21 cellular contexts compared by ENCODE assay signal in genomic region chr1:89939059-89939570, GRCh38. TPM values are rescaled to one million over a fixed set of nuclear protein-coding genes. Genes with fewer than 3 reads are reported as not detected.
DNase-seq lines count a peak whose midpoint lies in the region; ATAC-seq and TF ChIP-seq lines count a peak whose summit lies in the region.
"Had no signal": no experiment of that assay in that cellular context is flagged by ENCODE, and none has a peak within 500 bp of the region (broad histone marks: within the 10 kb centered on the region; RNA-seq: fewer than 3 reads in every experiment).

No MANE protein-coding gene starts in this region.

- TF ChIP-seq CTCF in CD8-positive, alpha-beta T cell (IDR thresholded peaks at IDR 0.05): no peak
- no peak for TF ChIP-seq CTCF in transverse colon (IDR thresholded peaks at IDR 0.05)

- H3K36me3 ChIP-seq in CD8-positive, alpha-beta T cell (ENCODE audit: insufficient read depth, low read length): peaks cover 3% of the 10 kb centered on the region
- H3K36me3 ChIP-seq in naive thymus-derived CD4-positive, alpha-beta T cell (ENCODE audit: control insufficient read depth in 2 of 3, insufficient read depth in 3 of 3, low read length in 3 of 3): peaks cover 0 to 4% (median 3%) of the 10 kb centered on the region in 3 experiments
- no peaks in the 10 kb centered on the region for H3K36me3 ChIP-seq in transverse colon

- 82 to 84% methylated on average over 7 of the region's 7 CpGs for WGBS in transverse colon (ENCODE audit: low coverage in 1 of 2), 2 donors

- peak overlapping the region; percentile 41 for H3K27ac Mint-ChIP-seq in CD8-positive, alpha-beta T cell
- peak overlapping the region in 2 of 9 donors; percentile 18 to 45 for H3K27ac Mint-ChIP-seq in naive thymus-derived CD4-positive, alpha-beta T cell
- no peak overlapping the region for H3K27ac Mint-ChIP-seq in T-helper 2 cell treated with Interferon-gamma antibody and Interleukin-4, amounts not matched to agents 5 μg/mL and 100 μg/mL, for 36 hours
- H3K27ac Mint-ChIP-seq: activated naive CD4-positive, alpha-beta T cell treated with anti-CD3 and anti-CD28 coated beads, Interleukin-2, amount 50 U/mL, for 24 hours; activated T-cell treated with anti-CD3 and anti-CD28 coated beads, Interleukin-2, amount 50 U/mL, for 72 hours had no signal

- in situ Hi-C loops in SK-MEL-5 (cut with HindIII; ENCODE audit: low pct_unique_long_range_greater_than_20kb, low sequenced_read_pairs) (no loop called here), transverse colon (cut with MboI; ENCODE audit: low pct_ligation_motif_present in 1 of 4, low pct_unique_long_range_greater_than_20kb in 1 of 4, low sequenced_read_pairs in 3 of 4) (no loop called here)

- H3K4me1 Mint-ChIP-seq in CD8-positive, alpha-beta T cell (ENCODE audit: low read depth): no peaks in the 10 kb centered on the region
- H3K4me1 Mint-ChIP-seq in naive thymus-derived CD4-positive, alpha-beta T cell: peaks cover 0 to 2% (median 0%) of the 10 kb centered on the region in 7 donors
- no peaks in the 10 kb centered on the region for H3K4me1 Mint-ChIP-seq in T-helper 2 cell treated with Interferon-gamma antibody and Interleukin-4, amounts not matched to agents 5 μg/mL and 100 μg/mL, for 36 hours (ENCODE audit: low read depth)
- H3K4me1 Mint-ChIP-seq: activated naive CD4-positive, alpha-beta T cell treated with anti-CD3 and anti-CD28 coated beads, Interleukin-2, amount 50 U/mL, for 24 hours had no signal

- DNase-seq in CD8-positive, alpha-beta T cell: no peak
- DNase-seq in SK-MEL-5 (ENCODE audit: low read depth, low spot score) (peak; percentile 98), hippocampal formation (lab: John Stamatoyannopoulos, UW) (peak; percentile 68 to 94), nucleus accumbens (lab: John Stamatoyannopoulos, UW) (peak in 51 of 56 donors; percentile 18 to 79 (median 59)), transverse colon (no peak), NCI-H2029 (lab: John Stamatoyannopoulos, UW) (no peak)
- DNase-seq in naive thymus-derived CD4-positive, alpha-beta T cell: no peak
- no peak for DNase-seq in T-helper 2 cell treated with Interferon-gamma antibody and Interleukin-4, amounts not matched to agents 5 μg/mL and 100 μg/mL, for 36 hours (ENCODE audit: low spot score)
- DNase-seq: activated CD8-positive, alpha-beta memory T cell treated with anti-CD3 and anti-CD28 coated beads for 24 hours; activated T-cell treated with anti-CD3 and anti-CD28 coated beads, Interleukin-2, amount 50 U/mL, for 72 hours; HCEC 1CT; heart left ventricle; KBM-7; kidney; NCI-H2029 treated with DMSO at 0.1 percent for 48 hours; NCI-H524 treated with DMSO at 0.1 percent for 48 hours; stimulated activated CD4-positive, alpha-beta T cell treated with anti-CD3 and anti-CD28 coated beads, Interleukin-1b, Interleukin-23, amount 100 ng/mL, for 48 hours had no signal

- H3K27me3 ChIP-seq in CD8-positive, alpha-beta T cell (ENCODE audit: insufficient read depth, low read length): no peaks in the 10 kb centered on the region
- H3K27me3 ChIP-seq in naive thymus-derived CD4-positive, alpha-beta T cell (ENCODE audit: control insufficient read depth in 2 of 2, insufficient read depth in 2 of 2, low read length in 2 of 2): no peaks in the 10 kb centered on the region
- H3K27me3 ChIP-seq in transverse colon: no peaks in the 10 kb centered on the region
- H3K27me3 ChIP-seq: esophagus muscularis mucosa, heart left ventricle had no signal

- no peaks in the 10 kb centered on the region for H3K27me3 Mint-ChIP-seq in CD8-positive, alpha-beta T cell (ENCODE audit: low read depth)
- no peaks in the 10 kb centered on the region for H3K27me3 Mint-ChIP-seq in naive thymus-derived CD4-positive, alpha-beta T cell
- no peaks in the 10 kb centered on the region for H3K27me3 Mint-ChIP-seq in T-helper 2 cell treated with Interferon-gamma antibody and Interleukin-4, amounts not matched to agents 5 μg/mL and 100 μg/mL, for 36 hours (ENCODE audit: low read depth)
- H3K27me3 Mint-ChIP-seq: activated naive CD4-positive, alpha-beta T cell treated with anti-CD3 and anti-CD28 coated beads, Interleukin-2, amount 50 U/mL, for 24 hours had no signal

- no peaks in the 10 kb centered on the region for H3K9me3 ChIP-seq in CD8-positive, alpha-beta T cell (ENCODE audit: low read length)
- H3K9me3 ChIP-seq in naive thymus-derived CD4-positive, alpha-beta T cell (ENCODE audit: control insufficient read depth in 2 of 3, low read length in 3 of 3): no peaks in the 10 kb centered on the region
- H3K9me3 ChIP-seq in transverse colon: no peaks in the 10 kb centered on the region
- H3K9me3 ChIP-seq: esophagus muscularis mucosa, heart left ventricle had no signal

- H3K36me3 Mint-ChIP-seq in CD8-positive, alpha-beta T cell: peaks cover 23% of the 10 kb centered on the region
- peaks cover 12 to 28% (median 16%) of the 10 kb centered on the region in 5 donors for H3K36me3 Mint-ChIP-seq in naive thymus-derived CD4-positive, alpha-beta T cell
- H3K36me3 Mint-ChIP-seq in T-helper 2 cell treated with Interferon-gamma antibody and Interleukin-4, amounts not matched to agents 5 μg/mL and 100 μg/mL, for 36 hours (ENCODE audit: low read depth): peaks cover 17% of the 10 kb centered on the region

- H3K27ac ChIP-seq in CD8-positive, alpha-beta T cell (ENCODE audit: low read depth, low read length): no peak overlapping the region
- no peak overlapping the region for H3K27ac ChIP-seq in naive thymus-derived CD4-positive, alpha-beta T cell (ENCODE audit: low read depth, low read length)
- H3K27ac ChIP-seq in transverse colon: no peak overlapping the region
- H3K27ac ChIP-seq: esophagus muscularis mucosa, heart left ventricle, HL-60 had no signal

- H3K9me3 Mint-ChIP-seq in CD8-positive, alpha-beta T cell: no peaks in the 10 kb centered on the region
- no peaks in the 10 kb centered on the region for H3K9me3 Mint-ChIP-seq in naive thymus-derived CD4-positive, alpha-beta T cell
- no peaks in the 10 kb centered on the region for H3K9me3 Mint-ChIP-seq in T-helper 2 cell treated with Interferon-gamma antibody and Interleukin-4, amounts not matched to agents 5 μg/mL and 100 μg/mL, for 36 hours
- H3K9me3 Mint-ChIP-seq: activated naive CD4-positive, alpha-beta T cell treated with anti-CD3 and anti-CD28 coated beads, Interleukin-2, amount 50 U/mL, for 24 hours; activated T-cell treated with anti-CD3 and anti-CD28 coated beads, Interleukin-2, amount 50 U/mL, for 72 hours had no signal

- H3K4me1 ChIP-seq in CD8-positive, alpha-beta T cell (ENCODE audit: insufficient read depth, low read length): no peaks in the 10 kb centered on the region
- no peaks in the 10 kb centered on the region for H3K4me1 ChIP-seq in naive thymus-derived CD4-positive, alpha-beta T cell (ENCODE audit: control insufficient read depth in 2 of 2, insufficient read depth in 2 of 2, low read length in 2 of 2)
- peaks cover 0 to 13% (median 4%) of the 10 kb centered on the region in 4 donors for H3K4me1 ChIP-seq in transverse colon

- ATAC-seq in CD8-positive, alpha-beta T cell: no peak
- ATAC-seq in naive thymus-derived CD4-positive, alpha-beta T cell: no peak
- ATAC-seq: activated CD4-positive, CD25-positive, alpha-beta regulatory T cell treated with anti-CD3 and anti-CD28 coated beads, Interleukin-2, amount 50 U/mL, for 24 hours; activated T-cell treated with anti-CD3 and anti-CD28 coated beads, Interleukin-2, amount 50 U/mL, for 72 hours had no signal

- H3K4me3 Mint-ChIP-seq in CD8-positive, alpha-beta T cell: no peak overlapping the region
- no peak overlapping the region for H3K4me3 Mint-ChIP-seq in naive thymus-derived CD4-positive, alpha-beta T cell
- H3K4me3 Mint-ChIP-seq in T-helper 2 cell treated with Interferon-gamma antibody and Interleukin-4, amounts not matched to agents 5 μg/mL and 100 μg/mL, for 36 hours: no peak overlapping the region
- H3K4me3 Mint-ChIP-seq: activated naive CD4-positive, alpha-beta T cell treated with anti-CD3 and anti-CD28 coated beads, Interleukin-2, amount 50 U/mL, for 24 hours; activated T-cell treated with anti-CD3 and anti-CD28 coated beads, Interleukin-2, amount 50 U/mL, for 72 hours had no signal

- POLR2A ChIA-PET in CD8-positive, alpha-beta T cell (lab: Charles Lee): no interaction called here
- POLR2A ChIA-PET in naive thymus-derived CD4-positive, alpha-beta T cell (lab: Charles Lee): no interaction called here

- no peak for TF ChIP-seq POLR2A in transverse colon (IDR thresholded peaks at IDR 0.05)

- CTCF ChIA-PET in CD8-positive, alpha-beta T cell (lab: Charles Lee): interaction anchor here (0.7 kb wide), 1 partner anchor 62 kb away, joined by 3 read pairs; no protein-coding TSS in a partner anchor
- CTCF ChIA-PET in naive thymus-derived CD4-positive, alpha-beta T cell (lab: Charles Lee): interaction anchor here (0.6 kb wide), 1 partner anchor 141 kb away, joined by 3 read pairs; no protein-coding TSS in a partner anchor

- no peak overlapping the region for H3K4me3 ChIP-seq in CD8-positive, alpha-beta T cell (ENCODE audit: low read depth, low read length)
- no peak overlapping the region for H3K4me3 ChIP-seq in naive thymus-derived CD4-positive, alpha-beta T cell (ENCODE audit: low read length)
- H3K4me3 ChIP-seq in transverse colon: no peak overlapping the region
- H3K4me3 ChIP-seq: esophagus muscularis mucosa, heart left ventricle had no signal

- intact Hi-C loops in CD8-positive, alpha-beta T cell (cut with DNase I, micrococcal nuclease): no loop called here
- intact Hi-C loops in naive thymus-derived CD4-positive, alpha-beta T cell (cut with micrococcal nuclease): loop anchor here in 1 of 2 donors (5.0 kb wide), 1 partner anchor 37 kb away; no protein-coding TSS in a partner anchor
- intact Hi-C loops in transverse colon (cut with DNase I; ENCODE audit: low total_unique reads): no loop called here

- no peak for TF ChIP-seq EP300 in transverse colon (IDR thresholded peaks at IDR 0.05; ENCODE audit: low read depth)

RNA-seq across cellular contexts. Expression of gene ZNF326, which starts 55.8 kb away (rescaled TPM):
- 10 to 100 TPM; 55.5 to 59.1 TPM for total RNA-seq in CD8-positive, alpha-beta T cell
- total RNA-seq in SK-MEL-5 (2014; rRNA removed; shearing (Covaris generic)): 6.0 and 8.4 TPM in 2 replicates
- 25.2 and 30.1 TPM in 2 replicates for polyA plus RNA-seq in SK-MEL-5 (2015; cell fraction: cytosol; rRNA removed)
- 96.9 and 113 TPM in 2 replicates for polyA plus RNA-seq in SK-MEL-5 (2015; cell fraction: nucleus; rRNA removed)
- 10 to 100 TPM; 17.3 to 52.5 (median 23.5) TPM for total RNA-seq in naive thymus-derived CD4-positive, alpha-beta T cell
- polyA plus RNA-seq in naive thymus-derived CD4-positive, alpha-beta T cell: 1 to 10 TPM; 3.6 to 8.0 TPM
- 10 to 100 TPM; 32.4 to 59.1 (median 39.9) TPM for total RNA-seq in transverse colon

Comparison
In these comparisons a context has a peak if more than half of its experiments do, and no peak if none do; other contexts are left out.
1. DNase-seq: peak in SK-MEL-5 (single experiment), hippocampal formation (2 of 2) and nucleus accumbens (51 of 56); none in CD8-positive, alpha-beta T cell (0 of 7), naive thymus-derived CD4-positive, alpha-beta T cell (0 of 9), transverse colon (single experiment), T-helper 2 cell treated with Interferon-gamma antibody and Interleukin-4, amounts not matched to agents 5 μg/mL and 100 μg/mL, for 36 hours (single experiment) and NCI-H2029 (single experiment).